18 cellular contexts compared by ENCODE assay signal in the genomic region with DNA sequence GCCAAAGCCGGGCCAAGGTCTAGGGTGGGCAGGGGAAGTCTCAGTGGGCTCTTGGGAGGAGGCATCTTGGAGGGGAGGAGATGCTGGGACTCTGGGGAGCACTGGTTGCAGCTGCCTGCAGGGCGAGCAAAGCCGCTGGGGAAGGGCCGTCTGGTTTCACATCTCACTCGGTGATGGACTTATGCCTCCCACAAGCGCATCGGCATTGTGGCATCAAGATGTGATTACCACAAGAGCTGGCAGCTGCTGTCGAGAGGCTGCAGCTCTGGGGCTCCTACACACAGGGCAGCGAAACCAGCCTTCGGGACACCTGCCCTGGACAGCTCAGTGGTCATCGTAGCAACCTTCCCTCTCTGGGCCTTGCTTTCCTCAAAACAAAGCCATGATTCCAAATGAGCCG. TPM values are rescaled to one million over a fixed set of nuclear protein-coding genes. Genes with fewer than 3 reads are reported as not detected.
"Had no signal": no experiment of that assay in that cellular context is flagged by ENCODE, and none has a peak within 500 bp of the region (broad histone marks: within the 10 kb centered on the region; RNA-seq: fewer than 3 reads in every experiment).

No MANE protein-coding gene starts in this region.

- H3K9me3 Mint-ChIP-seq: activated naive CD4-positive, alpha-beta T cell treated with anti-CD3 and anti-CD28 coated beads for 36 hours; activated T-helper 2 cell treated with anti-CD3 and anti-CD28 coated beads, Interferon-gamma antibody, Interleukin-2, Interleukin-4, amounts not matched to agents 10 μg/mL and 5 μg/mL and 100 μg/mL, durations not matched to agents 14 hours and 24 hours and 36 hours; endodermal cell; mesothelial cell of epicardium; stimulated activated memory B cell treated with anti-CD40 and anti-IgM and Interleukin-4, amounts not matched to agents 10 μg/mL and 1 μg/mL and 100 μg/mL, for 72 hours had no signal

- ATAC-seq: gastrocnemius medialis; heart left ventricle; lower lobe of right lung; stimulated activated memory B cell treated with anti-CD40 and anti-IgM and Interleukin-4, amounts not matched to agents 10 μg/mL and 1 μg/mL and 100 μg/mL, for 72 hours had no signal

- H3K27ac Mint-ChIP-seq: activated naive CD4-positive, alpha-beta T cell treated with anti-CD3 and anti-CD28 coated beads for 36 hours; activated T-helper 2 cell treated with anti-CD3 and anti-CD28 coated beads, Interferon-gamma antibody, Interleukin-2, Interleukin-4, amounts not matched to agents 10 μg/mL and 5 μg/mL and 100 μg/mL, durations not matched to agents 14 hours and 24 hours and 36 hours; endodermal cell; mesothelial cell of epicardium; stimulated activated memory B cell treated with anti-CD40 and anti-IgM and Interleukin-4, amounts not matched to agents 10 μg/mL and 1 μg/mL and 100 μg/mL, for 72 hours had no signal

- H3K36me3 Mint-ChIP-seq: immature natural killer cell; mesothelial cell of epicardium; stimulated activated memory B cell treated with anti-CD40 and anti-IgM and Interleukin-4, amounts not matched to agents 10 μg/mL and 1 μg/mL and 100 μg/mL, for 72 hours had no signal

- H3K4me3 Mint-ChIP-seq: activated naive CD4-positive, alpha-beta T cell treated with anti-CD3 and anti-CD28 coated beads for 36 hours; endodermal cell; mesothelial cell of epicardium; stimulated activated memory B cell treated with anti-CD40 and anti-IgM and Interleukin-4, amounts not matched to agents 10 μg/mL and 1 μg/mL and 100 μg/mL, for 72 hours had no signal

- DNase-seq: activated CD4-positive, alpha-beta T cell treated with anti-CD3 and anti-CD28 coated beads for 1 hour; activated CD4-positive, alpha-beta T cell treated with anti-CD3 and anti-CD28 coated beads, Interleukin-2, amount 50 U/mL, for 48 hours; activated naive CD4-positive, alpha-beta T cell treated with anti-CD3 and anti-CD28 coated beads for 36 hours; dorsolateral prefrontal cortex; endodermal cell; gastrocnemius medialis; heart left ventricle; lower lobe of right lung; nucleus accumbens; retina; stimulated activated CD4-positive, alpha-beta T cell treated with anti-CD3 and anti-CD28 coated beads, Interleukin-2, amount 100 ng/mL, for 48 hours; T-helper 9 cell; thyroid gland; uterus had no signal

RNA-seq across cellular contexts. Expression of a gene that starts 3.1 kb away (rescaled TPM):
- total RNA-seq: activated naive CD4-positive, alpha-beta T cell treated with anti-CD3 and anti-CD28 coated beads for 36 hours; activated T-helper 2 cell treated with anti-CD3 and anti-CD28 coated beads, Interferon-gamma antibody, Interleukin-2, Interleukin-4, amounts not matched to agents 10 μg/mL and 5 μg/mL and 100 μg/mL, durations not matched to agents 14 hours and 24 hours and 36 hours had no signal
